Comparison of ENCODE assay signal across 1 cellular context in the genomic region with DNA sequence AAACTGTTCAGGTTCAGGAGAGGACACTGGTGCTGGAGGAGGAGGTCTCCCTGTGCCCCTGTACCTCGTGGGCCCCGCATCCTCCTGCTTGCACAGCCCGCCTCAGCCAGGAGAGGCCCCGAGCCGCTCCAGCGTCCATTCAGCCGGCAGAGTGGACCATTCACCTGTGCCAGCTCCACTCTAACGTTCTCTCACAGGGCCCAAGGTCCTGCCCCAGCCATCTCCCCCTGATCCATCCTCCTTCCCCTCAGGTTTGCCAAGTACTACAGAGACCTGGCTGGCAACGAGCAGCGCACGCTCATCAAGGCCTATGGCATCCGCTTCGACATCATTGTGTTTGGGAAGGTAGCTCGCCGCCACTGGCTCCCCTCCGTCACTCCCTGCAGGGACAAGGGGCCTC.
A peak's percentile ranks its signal among the peaks of the same experiment; 100 is the strongest.
TF ChIP-seq lines count a peak whose summit lies in the region.

No MANE protein-coding gene starts in this region.

TF ChIP-seq in H1, 55 proteins besides CTCF, POLR2A, EP300 and RAD21:
- TF ChIP-seq POLR2AphosphoS5 (IDR thresholded peaks at IDR 0.05; ENCODE audit: low read depth, low read length): 0 out of 2 replicates have a peak, but pooled peaks have one; percentile 50
- TF ChIP-seq TEAD4 (IDR thresholded peaks at IDR 0.05; ENCODE audit: low read depth, low read length): no peak
TF ChIP-seq in H1: peak in this region for 1.
